ENCODE assay signal across 26 cellular contexts in genomic region chr20:12072221-12072944, GRCh38.
"Had no signal": no experiment of that assay in that cellular context is flagged by ENCODE, and none has a peak within 500 bp of the region (broad histone marks: within the 10 kb centered on the region; RNA-seq: fewer than 3 reads in every experiment).

No MANE protein-coding gene starts in this region.

- H3K27ac Mint-ChIP-seq: dendritic cell treated with granulocyte-macrophage colony-stimulating factor and Interleukin-4, amounts not matched to agents 40 ng/mL and 50 ng/mL, for 4 days; endodermal cell; immature natural killer cell; mesothelial cell of epicardium; naive B cell; natural killer cell treated with Interleukin-12 subunit alpha and Interleukin-12 subunit beta and Interleukin-15 and Interleukin-18, amount 100 ng/mL, for 72 hours; neural progenitor cell; stimulated activated naive B cell treated with anti-CD40 and anti-IgM and Interleukin-4, amounts not matched to agents 10 μg/mL and 1 μg/mL and 100 μg/mL, for 72 hours; stimulated activated naive CD8-positive, alpha-beta T cell treated with anti-CD3 and anti-CD28 coated beads, Interleukin-15, Interleukin-2, amounts not matched to agents 100 ng/mL and 50 ng/mL, for 24 hours had no signal

- H3K4me1 ChIP-seq: colonic mucosa, foreskin keratinocyte, prostate gland, sigmoid colon, tibial nerve, upper lobe of left lung had no signal

- DNase-seq: colonic mucosa; effector CD8-positive, alpha-beta T cell; endodermal cell; foreskin keratinocyte; hypothalamus; immature natural killer cell; mesenchymal stem cell; mucosa of descending colon; naive B cell; nucleus accumbens; right cardiac atrium; sigmoid colon; stimulated activated CD4-positive, alpha-beta T cell treated with anti-CD3 and anti-CD28 coated beads, Interleukin-4, amount 100 ng/mL, for 4 hours; stimulated activated naive B cell treated with anti-CD40 and anti-IgM and Interleukin-4, amounts not matched to agents 10 μg/mL and 1 μg/mL and 100 μg/mL, for 72 hours had no signal

- H3K4me3 Mint-ChIP-seq: dendritic cell treated with granulocyte-macrophage colony-stimulating factor and Interleukin-4, amounts not matched to agents 40 ng/mL and 50 ng/mL, for 4 days; endodermal cell; immature natural killer cell; mesothelial cell of epicardium; naive B cell; natural killer cell treated with Interleukin-12 subunit alpha and Interleukin-12 subunit beta and Interleukin-15 and Interleukin-18, amount 100 ng/mL, for 72 hours; neural progenitor cell; stimulated activated naive B cell treated with anti-CD40 and anti-IgM and Interleukin-4, amounts not matched to agents 10 μg/mL and 1 μg/mL and 100 μg/mL, for 72 hours; stimulated activated naive CD8-positive, alpha-beta T cell treated with anti-CD3 and anti-CD28 coated beads, Interleukin-15, Interleukin-2, amounts not matched to agents 100 ng/mL and 50 ng/mL, for 24 hours had no signal

- H3K36me3 ChIP-seq: colonic mucosa, gastroesophageal sphincter, neural progenitor cell, prostate gland, sigmoid colon, thoracic aorta, tibial nerve, upper lobe of left lung had no signal

- ATAC-seq: esophagus mucosa; foreskin keratinocyte; gastroesophageal sphincter; mucosa of descending colon; natural killer cell treated with Interleukin-12 subunit alpha and Interleukin-12 subunit beta and Interleukin-15 and Interleukin-18, amount 100 ng/mL, for 72 hours; stimulated activated naive B cell treated with anti-CD40 and anti-IgM and Interleukin-4, amounts not matched to agents 10 μg/mL and 1 μg/mL and 100 μg/mL, for 72 hours had no signal

- H3K36me3 Mint-ChIP-seq: immature natural killer cell; mesothelial cell of epicardium; natural killer cell treated with Interleukin-12 subunit alpha and Interleukin-12 subunit beta and Interleukin-15 and Interleukin-18, amount 100 ng/mL, for 72 hours; neural progenitor cell; stimulated activated naive B cell treated with anti-CD40 and anti-IgM and Interleukin-4, amounts not matched to agents 10 μg/mL and 1 μg/mL and 100 μg/mL, for 72 hours had no signal

- H3K4me3 ChIP-seq: colonic mucosa, gastroesophageal sphincter, mucosa of descending colon, neural progenitor cell, prostate gland, sigmoid colon, thoracic aorta, tibial nerve, upper lobe of left lung had no signal

- H3K9me3 Mint-ChIP-seq: mesothelial cell of epicardium, neural progenitor cell had no signal

- H3K27me3 Mint-ChIP-seq: dendritic cell treated with granulocyte-macrophage colony-stimulating factor and Interleukin-4, amounts not matched to agents 40 ng/mL and 50 ng/mL, for 4 days; naive B cell; natural killer cell treated with Interleukin-12 subunit alpha and Interleukin-12 subunit beta and Interleukin-15 and Interleukin-18, amount 100 ng/mL, for 72 hours; stimulated activated naive B cell treated with anti-CD40 and anti-IgM and Interleukin-4, amounts not matched to agents 10 μg/mL and 1 μg/mL and 100 μg/mL, for 72 hours; stimulated activated naive CD8-positive, alpha-beta T cell treated with anti-CD3 and anti-CD28 coated beads, Interleukin-15, Interleukin-2, amounts not matched to agents 100 ng/mL and 50 ng/mL, for 24 hours had no signal

- H3K27me3 ChIP-seq: colonic mucosa, gastroesophageal sphincter, neural progenitor cell, sigmoid colon, tibial nerve, upper lobe of left lung had no signal

- H2AFZ ChIP-seq: neural progenitor cell had no signal

- H3K9ac ChIP-seq: neural progenitor cell had no signal

- H3K9me3 ChIP-seq: colonic mucosa, gastroesophageal sphincter, mucosa of descending colon, prostate gland, sigmoid colon, thoracic aorta, tibial nerve, upper lobe of left lung had no signal

- H3K4me2 ChIP-seq: neural progenitor cell had no signal

- H3K27ac ChIP-seq: colonic mucosa, epithelial cell of prostate, foreskin keratinocyte, gastroesophageal sphincter, neural progenitor cell, prostate gland, sigmoid colon, thoracic aorta, tibial nerve, upper lobe of left lung had no signal

- H3K4me1 Mint-ChIP-seq: immature natural killer cell had no signal
